In genomic region chr21:45164124-45164511, GRCh38 we compare ENCODE assay signal across 18 cellular contexts.
A peak's percentile ranks its signal among the peaks of the same experiment; 100 is the strongest.
DNase-seq lines count a peak whose midpoint lies in the region; ATAC-seq and TF ChIP-seq lines count a peak whose summit lies in the region.
"Had no signal": no experiment of that assay in that cellular context is flagged by ENCODE, and none has a peak within 500 bp of the region (broad histone marks: within the 10 kb centered on the region; RNA-seq: fewer than 3 reads in every experiment).

No MANE protein-coding gene starts in this region.

- H3K9me3 Mint-ChIP-seq in nephron (no peaks in the 10 kb centered on the region), WTC11 (no peaks in the 10 kb centered on the region)
- H3K9me3 Mint-ChIP-seq in activated naive CD4-positive, alpha-beta T cell treated with anti-CD3 and anti-CD28 coated beads, Interleukin-2, amount 50 U/mL, for 72 hours = no peaks in the 10 kb centered on the region
- H3K9me3 Mint-ChIP-seq: endodermal cell had no signal

- H3K9ac ChIP-seq in stomach smooth muscle (ENCODE audit: low read length in 2 of 2) = peak overlapping the region in 1 of 2 donors; percentile 36

- peaks cover 0 to 26% of the 10 kb centered on the region in 2 donors for H3K36me3 ChIP-seq in gastroesophageal sphincter
- peaks cover 0 to 4% of the 10 kb centered on the region in 2 donors for H3K36me3 ChIP-seq in stomach smooth muscle (ENCODE audit: control insufficient read depth in 2 of 2, insufficient read depth in 2 of 2, low read length in 2 of 2)
- H3K36me3 ChIP-seq in prostate gland = no peaks in the 10 kb centered on the region
- H3K36me3 ChIP-seq: vagina had no signal

- peak; percentile 91 for DNase-seq in LHCN-M2 (ENCODE audit: low read depth)
- DNase-seq in activated naive CD4-positive, alpha-beta T cell treated with anti-CD3 and anti-CD28 coated beads, Interleukin-2, amount 50 U/mL, for 72 hours (ENCODE audit: low spot score in 2 of 2) = no peak
- no peak for DNase-seq in WTC11 (ENCODE audit: low spot score)
- no peak for DNase-seq in prostate gland (ENCODE audit: low spot score)
- DNase-seq: activated effector memory CD4-positive, alpha-beta T cell treated with anti-CD3 and anti-CD28 coated beads, Interleukin-2, amount 50 U/mL, for 16 hours; DMS79 treated with DMSO at 0.1 percent for 48 hours; endodermal cell; mucosa of descending colon; NCI-H1417; NCI-H69; OCI-M1; stimulated activated naive CD4-positive, alpha-beta T cell treated with Interleukin-2 at 50 U/mL for 16 hours had no signal

- ATAC-seq in gastroesophageal sphincter (peak; percentile 57), HG02642 (IDR thresholded peaks at IDR 0.05; ENCODE audit: poor library complexity, unreplicated experiment) (no peak), WTC11 (no peak)
- no peak for ATAC-seq in activated naive CD4-positive, alpha-beta T cell treated with anti-CD3 and anti-CD28 coated beads, Interleukin-2, amount 50 U/mL, for 72 hours
- ATAC-seq: activated CD4-positive, CD25-positive, alpha-beta regulatory T cell treated with anti-CD3 and anti-CD28 coated beads, Interleukin-2, amount 50 U/mL, for 24 hours; mucosa of descending colon had no signal

- H3K27ac Mint-ChIP-seq in nephron (peak overlapping the region; percentile 44 to 90 (median 85)), WTC11 (no peak overlapping the region)
- no peak overlapping the region for H3K27ac Mint-ChIP-seq in activated naive CD4-positive, alpha-beta T cell treated with anti-CD3 and anti-CD28 coated beads, Interleukin-2, amount 50 U/mL, for 72 hours
- H3K27ac Mint-ChIP-seq: endodermal cell had no signal

- H3K36me3 Mint-ChIP-seq in nephron (ENCODE audit: low read depth) = no peaks in the 10 kb centered on the region
- no peaks in the 10 kb centered on the region for H3K36me3 Mint-ChIP-seq in activated naive CD4-positive, alpha-beta T cell treated with anti-CD3 and anti-CD28 coated beads, Interleukin-2, amount 50 U/mL, for 72 hours
- no peaks in the 10 kb centered on the region for H3K36me3 Mint-ChIP-seq in WTC11

- H3K9me3 ChIP-seq in gastroesophageal sphincter (no peaks in the 10 kb centered on the region), stomach smooth muscle (ENCODE audit: control insufficient read depth in 2 of 2, low read length in 2 of 2) (no peaks in the 10 kb centered on the region), prostate gland (no peaks in the 10 kb centered on the region)
- H3K9me3 ChIP-seq: mucosa of descending colon, vagina had no signal

- TF ChIP-seq POLR2A in gastroesophageal sphincter (IDR thresholded peaks at IDR 0.05) (no peak), prostate gland (IDR thresholded peaks at IDR 0.05) (no peak)

- TF ChIP-seq EP300 in gastroesophageal sphincter (IDR thresholded peaks at IDR 0.05) = no peak

- WGBS in gastroesophageal sphincter (ENCODE audit: low coverage in 1 of 2), 2 donors = 48 to 62% methylated on average over 3 to 10 of the region's 12 CpGs
- 83% methylated on average over 12 of the region's 12 CpGs for WGBS in prostate gland

- H3K4me3 ChIP-seq in gastroesophageal sphincter = no peak overlapping the region
- no peak overlapping the region for H3K4me3 ChIP-seq in stomach smooth muscle (ENCODE audit: low read length in 2 of 2)
- no peak overlapping the region for H3K4me3 ChIP-seq in prostate gland
- H3K4me3 ChIP-seq: mucosa of descending colon, vagina had no signal

- CTCF ChIA-PET in WTC11 (lab: Charles Lee) = interaction anchor here (1.5 kb wide), 1 partner anchor 24 kb away, joined by 4 read pairs; no protein-coding TSS in a partner anchor

- peaks cover 11 to 71% (median 16%) of the 10 kb centered on the region in 3 donors for H3K4me1 ChIP-seq in gastroesophageal sphincter
- H3K4me1 ChIP-seq in stomach smooth muscle (ENCODE audit: control insufficient read depth, insufficient read depth, low read length) = peaks cover 24% of the 10 kb centered on the region
- peaks cover 3% of the 10 kb centered on the region for H3K4me1 ChIP-seq in prostate gland (replicated peaks)

- H3K4me3 Mint-ChIP-seq in nephron (peak overlapping the region in 1 of 3 experiments; percentile 49), WTC11 (no peak overlapping the region)
- H3K4me3 Mint-ChIP-seq: endodermal cell had no signal

- H3K27me3 Mint-ChIP-seq in nephron (ENCODE audit: low read depth) (peaks cover 4% of the 10 kb centered on the region), WTC11 (ENCODE audit: low read depth) (no peaks in the 10 kb centered on the region)

- H3K27ac ChIP-seq in gastroesophageal sphincter (peak overlapping the region in 3 of 4 donors; percentile 54 to 71 (median 55)), stomach smooth muscle (ENCODE audit: low read length) (peak overlapping the region; percentile 60), prostate gland (no peak overlapping the region)
- H3K27ac ChIP-seq: vagina had no signal

- TF ChIP-seq CTCF in gastroesophageal sphincter (IDR thresholded peaks at IDR 0.05) (no peak), nephron (IDR thresholded peaks at IDR 0.05; ENCODE audit: unreplicated experiment in 3 of 3) (no peak), WTC11 (IDR thresholded peaks at IDR 0.05) (no peak), prostate gland (IDR thresholded peaks at IDR 0.05) (no peak)

- H3K4me1 Mint-ChIP-seq in nephron (peaks cover 86% of the 10 kb centered on the region), WTC11 (peaks cover 9% of the 10 kb centered on the region)

- POLR2A ChIA-PET in WTC11 (lab: Charles Lee) = no interaction called here

- no peaks in the 10 kb centered on the region for H3K27me3 ChIP-seq in gastroesophageal sphincter
- H3K27me3 ChIP-seq in stomach smooth muscle (ENCODE audit: control insufficient read depth in 1 of 2, insufficient read depth in 2 of 2, low read length in 2 of 2) = no peaks in the 10 kb centered on the region
- no peaks in the 10 kb centered on the region for H3K27me3 ChIP-seq in prostate gland (replicated peaks; ENCODE audit: insufficient read depth)
- H3K27me3 ChIP-seq: vagina had no signal

- intact Hi-C loops in prostate gland (cut with DNase I) = loop anchor here (10.0 kb wide), 1 partner anchor 61 kb away; no protein-coding TSS in a partner anchor

TF ChIP-seq in WTC11, 78 proteins besides CTCF, POLR2A, EP300 and RAD21 (continues in another document):
- TF ChIP-seq FOXP1 (CRISPR knock-in tag; IDR thresholded peaks at IDR 0.05; ENCODE audit: borderline replicate concordance) = no peak
- no peak for TF ChIP-seq CREM (CRISPR knock-in tag; IDR thresholded peaks at IDR 0.05)
- TF ChIP-seq ZBTB43 (CRISPR knock-in tag; IDR thresholded peaks at IDR 0.05) = no peak
- TF ChIP-seq ZBTB21 (CRISPR knock-in tag; IDR thresholded peaks at IDR 0.05; ENCODE audit: borderline replicate concordance) = no peak
- TF ChIP-seq ELF4 (CRISPR knock-in tag; IDR thresholded peaks at IDR 0.05; ENCODE audit: low read depth) = no peak
- TF ChIP-seq SMAD3 (CRISPR knock-in tag; IDR thresholded peaks at IDR 0.05; ENCODE audit: borderline replicate concordance) = no peak
- TF ChIP-seq NFYB (CRISPR knock-in tag; conservative IDR thresholded peaks at IDR 0.05; ENCODE audit: low read depth) = no peak
- no peak for TF ChIP-seq TEAD4 (CRISPR knock-in tag; IDR thresholded peaks at IDR 0.05)
- TF ChIP-seq ZNF425 (CRISPR knock-in tag; conservative IDR thresholded peaks at IDR 0.05) = no peak
- TF ChIP-seq AR (CRISPR knock-in tag; IDR thresholded peaks at IDR 0.05) = no peak
- TF ChIP-seq ZNF671 (CRISPR knock-in tag; IDR thresholded peaks at IDR 0.05) = no peak

Comparison
In these comparisons a context has a peak if more than half of its experiments do, and no peak if none do; other contexts are left out.
1. H3K27ac ChIP-seq: peak in gastroesophageal sphincter (3 of 4) and stomach smooth muscle (single experiment); none in prostate gland (0 of 2).
2. H3K27ac Mint-ChIP-seq: peak in nephron (3 of 3); none in activated naive CD4-positive, alpha-beta T cell treated with anti-CD3 and anti-CD28 coated beads, Interleukin-2, amount 50 U/mL, for 72 hours (0 of 2) and WTC11 (single experiment).